In genomic region chr20:63498950-63499332, GRCh38 we compare ENCODE assay signal across 8 cellular contexts. TPM values are rescaled to one million over a fixed set of nuclear protein-coding genes. Genes with fewer than 3 reads are reported as not detected.
DNase-seq lines count a peak whose midpoint lies in the region; ATAC-seq and TF ChIP-seq lines count a peak whose summit lies in the region.

Gene EEF1A2, minus strand, starts transcription at chr20:63499083. Its CDS starts 1,320 bp downstream, at chr20:63497763.

- H3K36me3 ChIP-seq in H7 (replicated peaks; ENCODE audit: control insufficient read depth, insufficient read depth, low read length) = no peaks in the 10 kb centered on the region; the same call in 1 of the 2 replicates
- H3K36me3 ChIP-seq in WERI-Rb-1 = peaks cover 33% of the 10 kb centered on the region
- H3K36me3 ChIP-seq in neuron (ENCODE audit: insufficient read depth, low read length) = no peaks in the 10 kb centered on the region

- DNase-seq in AG04449 (ENCODE audit: low read depth, low spot score) (no peak), H7 (peak; percentile 92), WERI-Rb-1 (peak; percentile 77), epidermal melanocyte (ENCODE audit: insufficient read length, low spot score) (peak; percentile 19), sciatic nerve (ENCODE audit: low spot score) (no peak)

- H3K27ac ChIP-seq in WERI-Rb-1 = peak within 1 kb of the TSS; percentile 87

- POLR2A ChIA-PET in AG04449 (lab: Yijun Ruan, JAX) = no interaction called here

- CTCF ChIA-PET in AG04449 (lab: Yijun Ruan, JAX) = no interaction called here

- H2AFZ ChIP-seq in neuron (ENCODE audit: low read depth, low read length) = no peak within 1 kb of the TSS

- ATAC-seq in HG02970 (IDR thresholded peaks at IDR 0.05; ENCODE audit: low FRiP score, unreplicated experiment) (no peak), sciatic nerve (no peak), HG03108 (IDR thresholded peaks at IDR 0.05; ENCODE audit: unreplicated experiment) (no peak)

- H3K4me3 ChIP-seq in AG04449 (ENCODE audit: low read depth, low read length) (peak within 1 kb of the TSS; percentile 18; the same call in 1 of the 2 replicates), H7 (ENCODE audit: insufficient read depth, low read depth, low read length) (peak within 1 kb of the TSS; percentile 53), WERI-Rb-1 (ENCODE audit: low read depth, low read length) (peak within 1 kb of the TSS; percentile 88), neuron (ENCODE audit: low read length) (peak within 1 kb of the TSS; percentile 30)

- H3K9me3 ChIP-seq in WERI-Rb-1 (ENCODE audit: severe bottlenecking) (no peaks in the 10 kb centered on the region), neuron (ENCODE audit: low read length) (no peaks in the 10 kb centered on the region)

- peaks cover 29% of the 10 kb centered on the region for H3K4me1 ChIP-seq in neuron (ENCODE audit: insufficient read depth, low read length)

- H3K27me3 ChIP-seq in H7 (ENCODE audit: control insufficient read depth, insufficient read depth, low read length) = peaks cover 34% of the 10 kb centered on the region
- no peaks in the 10 kb centered on the region for H3K27me3 ChIP-seq in WERI-Rb-1 (ENCODE audit: insufficient read depth, low read depth, severe bottlenecking)
- H3K27me3 ChIP-seq in neuron (ENCODE audit: insufficient read depth, low read length) = peaks cover 10% of the 10 kb centered on the region

- TF ChIP-seq CTCF in AG04449 (IDR thresholded peaks at IDR 0.05; ENCODE audit: insufficient read depth, low read length, missing control alignments) (no peak), WERI-Rb-1 (IDR thresholded peaks at IDR 0.05; ENCODE audit: low read depth, low read length) (peak; percentile 40; the same call in 1 of the 2 replicates)

- intact Hi-C loops in sciatic nerve (cut with DNase I) = no loop called here

RNA-seq across cellular contexts. Expression of gene EEF1A2, which starts in this region (rescaled TPM):
- total RNA-seq in H7 (2014; rRNA removed; shearing (Covaris generic)) = 30.7 and 37.1 TPM in 2 replicates
- 0.45 TPM for total RNA-seq in sciatic nerve

Comparison
In these comparisons a context has a peak if more than half of its experiments do, and no peak if none do; other contexts are left out.
1. RNA of gene EEF1A2 (total RNA-seq): 30.7 to 37.1 TPM in H7; 0.45 TPM in sciatic nerve (single experiment); every median in the first group is over 10 times any median in the second.
2. DNase-seq: peak in H7 (single experiment), WERI-Rb-1 (single experiment) and epidermal melanocyte (single experiment); none in AG04449 (single experiment) and sciatic nerve (single experiment).
3. H3K4me3 ChIP-seq: peak in every context shown above with its lines; median percentile 88 in WERI-Rb-1; 53 in H7; 30 in neuron; 18 in AG04449.